1 cellular context compared by ENCODE assay signal in the genomic region with DNA sequence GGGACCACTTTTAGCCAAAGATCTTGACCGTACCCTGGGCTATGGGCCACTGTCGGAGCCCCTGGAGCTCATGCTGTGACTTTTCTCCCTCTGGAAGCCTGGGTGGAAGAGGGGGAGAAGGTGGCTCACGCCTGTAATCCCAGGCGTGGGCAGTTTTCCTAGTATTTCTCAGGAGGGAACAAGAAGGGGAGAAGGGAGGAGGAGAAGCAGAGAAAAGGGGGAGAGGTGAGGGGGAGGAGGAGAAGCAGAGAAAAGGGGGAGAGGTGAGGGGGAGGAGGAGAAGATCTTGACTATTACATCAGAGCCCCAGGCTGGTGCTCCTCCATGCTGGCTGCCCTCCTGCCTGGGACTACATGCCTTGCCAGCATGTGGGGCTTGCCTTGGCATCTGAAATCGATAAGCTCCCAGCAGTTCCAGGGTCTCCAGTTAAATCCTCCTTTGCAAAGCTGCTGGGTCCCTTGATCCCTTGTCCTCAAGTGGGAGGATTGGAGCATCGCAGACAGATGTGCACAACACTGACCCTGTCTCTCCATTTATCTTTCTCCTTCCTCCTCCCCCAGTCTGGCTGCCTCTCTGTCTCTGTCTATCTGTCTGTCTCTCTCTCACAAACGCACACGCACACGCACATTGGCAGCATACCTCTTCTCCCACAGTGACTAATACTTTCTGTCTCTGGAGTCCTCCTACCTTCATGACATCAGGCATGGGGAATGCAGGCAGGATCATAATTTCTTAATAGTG.
TF ChIP-seq lines count a peak whose summit lies in the region.

No MANE protein-coding gene starts in this region.

TF ChIP-seq in K562, 482 proteins besides CTCF, POLR2A, EP300 and RAD21 (continued from another document):
- TF ChIP-seq, protein P1, sequence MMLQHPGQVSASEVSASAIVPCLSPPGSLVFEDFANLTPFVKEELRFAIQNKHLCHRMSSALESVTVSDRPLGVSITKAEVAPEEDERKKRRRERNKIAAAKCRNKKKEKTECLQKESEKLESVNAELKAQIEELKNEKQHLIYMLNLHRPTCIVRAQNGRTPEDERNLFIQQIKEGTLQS (IDR thresholded peaks at IDR 0.05) = peak; percentile 48; the same call in 1 of the 2 replicates
- TF ChIP-seq, protein P1 (CRISPR knock-in tag; conservative IDR thresholded peaks at IDR 0.05) = no peak
